Comparison of ENCODE assay signal across 9 cellular contexts in the genomic region with DNA sequence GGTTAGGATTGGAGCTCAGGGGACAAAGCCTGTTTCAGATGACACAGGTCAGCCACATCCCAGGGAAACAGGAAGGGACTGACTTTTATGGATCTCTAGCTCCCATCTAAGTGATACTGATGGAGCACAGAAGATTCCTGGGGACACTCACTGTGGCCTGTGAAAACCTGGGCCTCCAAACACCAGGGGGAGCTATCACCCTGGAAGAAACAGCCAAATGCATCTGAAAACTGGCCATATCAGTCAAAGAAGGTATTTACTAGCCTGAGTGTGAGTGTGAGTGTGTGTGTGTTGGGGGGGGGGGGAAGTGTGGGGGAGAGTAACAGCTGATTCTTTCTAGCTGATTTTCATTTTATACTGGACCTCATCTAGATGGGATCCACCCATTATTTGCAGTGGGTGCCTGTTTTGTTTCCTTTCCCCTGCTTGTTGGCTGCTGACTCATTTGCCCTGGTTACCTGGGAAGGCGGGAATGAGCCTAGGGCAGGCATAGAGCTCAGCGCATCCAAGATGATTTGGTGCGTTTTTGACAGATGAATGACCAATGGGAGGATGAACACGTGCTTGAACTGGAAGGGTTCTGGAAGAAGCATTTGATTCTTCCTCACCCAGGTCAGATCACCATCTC.
DNase-seq lines count a peak whose midpoint lies in the region; ATAC-seq and TF ChIP-seq lines count a peak whose summit lies in the region.
"Had no signal": no experiment of that assay in that cellular context is flagged by ENCODE, and none has a peak within 500 bp of the region (broad histone marks: within the 10 kb centered on the region; RNA-seq: fewer than 3 reads in every experiment).

No MANE protein-coding gene starts in this region.

- H3K27me3 Mint-ChIP-seq in endodermal cell (ENCODE audit: insufficient read depth) (peaks cover 18% of the 10 kb centered on the region), neural crest cell (ENCODE audit: low read depth) (no peaks in the 10 kb centered on the region)
- H3K27me3 Mint-ChIP-seq in stimulated activated memory B cell treated with anti-CD40 and anti-IgM and Interleukin-4, amounts not matched to agents 10 μg/mL and 1 μg/mL and 100 μg/mL, for 72 hours, result peaks cover 20% of the 10 kb centered on the region

- TF ChIP-seq CTCF in RWPE2 (IDR thresholded peaks at IDR 0.05; ENCODE audit: poor library complexity, severe bottlenecking) (peak; percentile 43), endodermal cell (conservative IDR thresholded peaks at IDR 0.05) (peak; percentile 86), neural crest cell (conservative IDR thresholded peaks at IDR 0.05) (peak; percentile 76)

- peak; percentile 2 to 19 for DNase-seq in activated CD4-positive, alpha-beta T cell treated with anti-CD3 and anti-CD28 coated beads for 24 hours (ENCODE audit: low read depth in 2 of 2)
- no peak for DNase-seq in activated CD4-positive, alpha-beta T cell treated with anti-CD3 and anti-CD28 coated beads for 4 hours
- peak; percentile 33 for DNase-seq in HK-2 (ENCODE audit: unreplicated experiment)
- DNase-seq in RWPE2 (ENCODE audit: low spot score), result no peak
- DNase-seq in endodermal cell, result peak; percentile 91
- peak; percentile 64 for DNase-seq in neural crest cell (ENCODE audit: low read depth, low spot score)
- no peak for DNase-seq in GOT3 (lab: John Stamatoyannopoulos, UW)
- DNase-seq: activated naive CD8-positive, alpha-beta T cell treated with anti-CD3 and anti-CD28 coated beads, Interleukin-2, amount 10 ng/mL, durations not matched to agents 7 days and 5 days had no signal

- no peaks in the 10 kb centered on the region for H3K9me3 Mint-ChIP-seq in endodermal cell
- no peaks in the 10 kb centered on the region for H3K9me3 Mint-ChIP-seq in neural crest cell
- H3K9me3 Mint-ChIP-seq in stimulated activated memory B cell treated with anti-CD40 and anti-IgM and Interleukin-4, amounts not matched to agents 10 μg/mL and 1 μg/mL and 100 μg/mL, for 72 hours, result peaks cover 4% of the 10 kb centered on the region
- H3K9me3 Mint-ChIP-seq: activated naive CD8-positive, alpha-beta T cell treated with anti-CD3 and anti-CD28 coated beads, Interleukin-2, amount 10 ng/mL, durations not matched to agents 7 days and 5 days had no signal

- H3K4me3 ChIP-seq in RWPE2 (ENCODE audit: severe bottlenecking) (no peak overlapping the region), endodermal cell (ENCODE audit: low read length) (no peak overlapping the region)

- H3K9me3 ChIP-seq in RWPE2 (ENCODE audit: severe bottlenecking) (no peaks in the 10 kb centered on the region), endodermal cell (ENCODE audit: control insufficient read depth, low read length) (no peaks in the 10 kb centered on the region)

- H3K4me1 Mint-ChIP-seq in endodermal cell, result no peaks in the 10 kb centered on the region
- peaks cover 12% of the 10 kb centered on the region for H3K4me1 Mint-ChIP-seq in neural crest cell
- H3K4me1 Mint-ChIP-seq in stimulated activated memory B cell treated with anti-CD40 and anti-IgM and Interleukin-4, amounts not matched to agents 10 μg/mL and 1 μg/mL and 100 μg/mL, for 72 hours, result no peaks in the 10 kb centered on the region
- H3K4me1 Mint-ChIP-seq: activated naive CD8-positive, alpha-beta T cell treated with anti-CD3 and anti-CD28 coated beads, Interleukin-2, amount 10 ng/mL, durations not matched to agents 7 days and 5 days had no signal

- H3K4me1 ChIP-seq in RWPE2 (ENCODE audit: insufficient read depth, poor library complexity, severe bottlenecking) (no peaks in the 10 kb centered on the region), endodermal cell (ENCODE audit: control insufficient read depth, insufficient read depth, low read length) (no peaks in the 10 kb centered on the region)

- H3K36me3 ChIP-seq in RWPE2 (ENCODE audit: low read depth) (no peaks in the 10 kb centered on the region), endodermal cell (ENCODE audit: control insufficient read depth, insufficient read depth, low read length) (no peaks in the 10 kb centered on the region)

- ATAC-seq in RWPE2 (ENCODE audit: low read depth), result peak; percentile 31; the same call in 1 of the 3 replicates
- ATAC-seq in stimulated activated memory B cell treated with anti-CD40 and anti-IgM and Interleukin-4, amounts not matched to agents 10 μg/mL and 1 μg/mL and 100 μg/mL, for 72 hours, result no peak

- H3K4me3 Mint-ChIP-seq in endodermal cell (no peak overlapping the region), neural crest cell (no peak overlapping the region)
- no peak overlapping the region for H3K4me3 Mint-ChIP-seq in stimulated activated memory B cell treated with anti-CD40 and anti-IgM and Interleukin-4, amounts not matched to agents 10 μg/mL and 1 μg/mL and 100 μg/mL, for 72 hours
- H3K4me3 Mint-ChIP-seq: activated naive CD8-positive, alpha-beta T cell treated with anti-CD3 and anti-CD28 coated beads, Interleukin-2, amount 10 ng/mL, durations not matched to agents 7 days and 5 days had no signal

- WGBS in endodermal cell (ENCODE audit: insufficient coverage in 1 of 2, insufficient read length in 1 of 2), 2 experiments, result 82% methylated on average over 4 of the region's 4 CpGs; no CpG with 5 or more reads in 1 of the 2 experiments

- H3K27ac Mint-ChIP-seq in endodermal cell (no peak overlapping the region), neural crest cell (ENCODE audit: unreplicated experiment) (no peak overlapping the region)
- H3K27ac Mint-ChIP-seq in stimulated activated memory B cell treated with anti-CD40 and anti-IgM and Interleukin-4, amounts not matched to agents 10 μg/mL and 1 μg/mL and 100 μg/mL, for 72 hours, result no peak overlapping the region
- H3K27ac Mint-ChIP-seq: activated naive CD8-positive, alpha-beta T cell treated with anti-CD3 and anti-CD28 coated beads, Interleukin-2, amount 10 ng/mL, durations not matched to agents 7 days and 5 days had no signal

- H3K36me3 Mint-ChIP-seq in endodermal cell (ENCODE audit: low read depth) (no peaks in the 10 kb centered on the region), neural crest cell (ENCODE audit: low read depth) (no peaks in the 10 kb centered on the region)
- H3K36me3 Mint-ChIP-seq in stimulated activated memory B cell treated with anti-CD40 and anti-IgM and Interleukin-4, amounts not matched to agents 10 μg/mL and 1 μg/mL and 100 μg/mL, for 72 hours, result no peaks in the 10 kb centered on the region
- H3K36me3 Mint-ChIP-seq: activated naive CD8-positive, alpha-beta T cell treated with anti-CD3 and anti-CD28 coated beads, Interleukin-2, amount 10 ng/mL, durations not matched to agents 7 days and 5 days had no signal

- H3K27me3 ChIP-seq in RWPE2 (ENCODE audit: insufficient read depth, poor library complexity, severe bottlenecking) (no peaks in the 10 kb centered on the region), endodermal cell (ENCODE audit: control insufficient read depth, insufficient read depth, low read length, poor library complexity, severe bottlenecking) (peaks cover 14% of the 10 kb centered on the region)

- H3K27ac ChIP-seq in RWPE2 (ENCODE audit: poor library complexity, severe bottlenecking) (no peak overlapping the region), endodermal cell (ENCODE audit: low read depth, low read length) (no peak overlapping the region)

- no peak overlapping the region for H3K9ac ChIP-seq in endodermal cell (ENCODE audit: extremely low read depth, low read length, poor library complexity, severe bottlenecking)

Comparison
In these comparisons a context has a peak if more than half of its experiments do, and no peak if none do; other contexts are left out.
1. DNase-seq: peak in activated CD4-positive, alpha-beta T cell treated with anti-CD3 and anti-CD28 coated beads for 24 hours (2 of 2), HK-2 (single experiment), endodermal cell (single experiment) and neural crest cell (single experiment); none in activated CD4-positive, alpha-beta T cell treated with anti-CD3 and anti-CD28 coated beads for 4 hours (0 of 2), RWPE2 (single experiment) and GOT3 (single experiment).
2. Peak in every context shown above with its lines, with median percentiles within 50 percentile points of each other: CTCF ChIP-seq.